Comparison of ENCODE assay signal across 1 cellular context in the genomic region with DNA sequence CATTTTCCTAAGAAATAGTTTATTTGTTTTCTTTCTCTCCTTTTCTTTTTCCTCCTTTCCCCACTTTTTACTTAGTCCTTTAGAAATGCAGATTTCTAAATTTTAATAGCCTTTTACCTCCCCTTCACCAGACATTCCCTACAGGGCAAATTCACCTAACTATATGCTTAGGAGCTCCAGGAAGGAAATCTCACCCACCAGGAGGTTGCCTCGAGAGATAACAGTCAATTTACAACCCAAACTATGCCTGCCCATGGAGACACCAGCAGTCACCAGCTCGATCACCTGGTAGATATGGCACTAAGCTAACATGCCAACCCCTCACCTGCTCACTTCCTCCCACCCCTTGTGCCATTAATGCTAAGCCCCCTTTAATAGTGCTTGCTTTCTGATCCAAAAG.
A peak's percentile ranks its signal among the peaks of the same experiment; 100 is the strongest.
TF ChIP-seq lines count a peak whose summit lies in the region.

No MANE protein-coding gene starts in this region.

TF ChIP-seq in GM23338, 12 proteins besides CTCF, POLR2A, EP300 and RAD21 (continued from another document):
- TF ChIP-seq NANOG (IDR thresholded peaks at IDR 0.05; ENCODE audit: borderline replicate concordance) (peak; percentile 34; the same call in 1 of the 2 replicates), JUNB (IDR thresholded peaks at IDR 0.05; ENCODE audit: unreplicated experiment) (no peak)
- TF ChIP-seq, protein P1, sequence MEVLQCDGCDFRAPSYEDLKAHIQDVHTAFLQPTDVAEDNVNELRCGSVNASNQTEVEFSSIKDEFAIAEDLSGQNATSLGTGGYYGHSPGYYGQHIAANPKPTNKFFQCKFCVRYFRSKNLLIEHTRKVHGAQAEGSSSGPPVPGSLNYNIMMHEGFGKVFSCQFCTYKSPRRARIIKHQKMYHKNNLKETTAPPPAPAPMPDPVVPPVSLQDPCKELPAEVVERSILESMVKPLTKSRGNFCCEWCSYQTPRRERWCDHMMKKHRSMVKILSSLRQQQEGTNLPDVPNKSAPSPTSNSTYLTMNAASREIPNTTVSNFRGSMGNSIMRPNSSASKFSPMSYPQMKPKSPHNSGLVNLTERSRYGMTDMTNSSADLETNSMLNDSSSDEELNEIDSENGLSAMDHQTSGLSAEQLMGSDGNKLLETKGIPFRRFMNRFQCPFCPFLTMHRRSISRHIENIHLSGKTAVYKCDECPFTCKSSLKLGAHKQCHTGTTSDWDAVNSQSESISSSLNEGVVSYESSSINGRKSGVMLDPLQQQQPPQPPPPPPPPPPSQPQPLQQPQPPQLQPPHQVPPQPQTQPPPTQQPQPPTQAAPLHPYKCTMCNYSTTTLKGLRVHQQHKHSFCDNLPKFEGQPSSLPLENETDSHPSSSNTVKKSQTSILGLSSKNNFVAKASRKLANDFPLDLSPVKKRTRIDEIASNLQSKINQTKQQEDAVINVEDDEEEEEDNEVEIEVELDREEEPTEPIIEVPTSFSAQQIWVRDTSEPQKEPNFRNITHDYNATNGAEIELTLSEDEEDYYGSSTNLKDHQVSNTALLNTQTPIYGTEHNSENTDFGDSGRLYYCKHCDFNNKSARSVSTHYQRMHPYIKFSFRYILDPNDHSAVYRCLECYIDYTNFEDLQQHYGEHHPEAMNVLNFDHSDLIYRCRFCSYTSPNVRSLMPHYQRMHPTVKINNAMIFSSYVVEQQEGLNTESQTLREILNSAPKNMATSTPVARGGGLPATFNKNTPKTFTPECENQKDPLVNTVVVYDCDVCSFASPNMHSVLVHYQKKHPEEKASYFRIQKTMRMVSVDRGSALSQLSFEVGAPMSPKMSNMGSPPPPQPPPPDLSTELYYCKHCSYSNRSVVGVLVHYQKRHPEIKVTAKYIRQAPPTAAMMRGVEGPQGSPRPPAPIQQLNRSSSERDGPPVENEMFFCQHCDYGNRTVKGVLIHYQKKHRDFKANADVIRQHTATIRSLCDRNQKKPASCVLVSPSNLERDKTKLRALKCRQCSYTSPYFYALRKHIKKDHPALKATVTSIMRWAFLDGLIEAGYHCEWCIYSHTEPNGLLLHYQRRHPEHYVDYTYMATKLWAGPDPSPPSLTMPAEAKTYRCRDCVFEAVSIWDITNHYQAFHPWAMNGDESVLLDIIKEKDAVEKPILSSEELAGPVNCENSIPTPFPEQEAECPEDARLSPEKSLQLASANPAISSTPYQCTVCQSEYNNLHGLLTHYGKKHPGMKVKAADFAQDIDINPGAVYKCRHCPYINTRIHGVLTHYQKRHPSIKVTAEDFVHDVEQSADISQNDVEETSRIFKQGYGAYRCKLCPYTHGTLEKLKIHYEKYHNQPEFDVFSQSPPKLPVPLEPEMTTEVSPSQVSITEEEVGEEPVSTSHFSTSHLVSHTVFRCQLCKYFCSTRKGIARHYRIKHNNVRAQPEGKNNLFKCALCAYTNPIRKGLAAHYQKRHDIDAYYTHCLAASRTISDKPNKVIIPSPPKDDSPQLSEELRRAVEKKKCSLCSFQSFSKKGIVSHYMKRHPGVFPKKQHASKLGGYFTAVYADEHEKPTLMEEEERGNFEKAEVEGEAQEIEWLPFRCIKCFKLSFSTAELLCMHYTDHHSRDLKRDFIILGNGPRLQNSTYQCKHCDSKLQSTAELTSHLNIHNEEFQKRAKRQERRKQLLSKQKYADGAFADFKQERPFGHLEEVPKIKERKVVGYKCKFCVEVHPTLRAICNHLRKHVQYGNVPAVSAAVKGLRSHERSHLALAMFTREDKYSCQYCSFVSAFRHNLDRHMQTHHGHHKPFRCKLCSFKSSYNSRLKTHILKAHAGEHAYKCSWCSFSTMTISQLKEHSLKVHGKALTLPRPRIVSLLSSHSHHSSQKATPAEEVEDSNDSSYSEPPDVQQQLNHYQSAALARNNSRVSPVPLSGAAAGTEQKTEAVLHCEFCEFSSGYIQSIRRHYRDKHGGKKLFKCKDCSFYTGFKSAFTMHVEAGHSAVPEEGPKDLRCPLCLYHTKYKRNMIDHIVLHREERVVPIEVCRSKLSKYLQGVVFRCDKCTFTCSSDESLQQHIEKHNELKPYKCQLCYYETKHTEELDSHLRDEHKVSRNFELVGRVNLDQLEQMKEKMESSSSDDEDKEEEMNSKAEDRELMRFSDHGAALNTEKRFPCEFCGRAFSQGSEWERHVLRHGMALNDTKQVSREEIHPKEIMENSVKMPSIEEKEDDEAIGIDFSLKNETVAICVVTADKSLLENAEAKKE (CRISPR knock-in tag; IDR thresholded peaks at IDR 0.05): no peak
- TF ChIP-seq, protein P2, sequence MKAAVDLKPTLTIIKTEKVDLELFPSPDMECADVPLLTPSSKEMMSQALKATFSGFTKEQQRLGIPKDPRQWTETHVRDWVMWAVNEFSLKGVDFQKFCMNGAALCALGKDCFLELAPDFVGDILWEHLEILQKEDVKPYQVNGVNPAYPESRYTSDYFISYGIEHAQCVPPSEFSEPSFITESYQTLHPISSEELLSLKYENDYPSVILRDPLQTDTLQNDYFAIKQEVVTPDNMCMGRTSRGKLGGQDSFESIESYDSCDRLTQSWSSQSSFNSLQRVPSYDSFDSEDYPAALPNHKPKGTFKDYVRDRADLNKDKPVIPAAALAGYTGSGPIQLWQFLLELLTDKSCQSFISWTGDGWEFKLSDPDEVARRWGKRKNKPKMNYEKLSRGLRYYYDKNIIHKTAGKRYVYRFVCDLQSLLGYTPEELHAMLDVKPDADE (IDR thresholded peaks at IDR 0.05): peak; percentile 47; the same call in 1 of the 2 replicates
TF ChIP-seq in GM23338: peak in this region for 2.
